In the genomic region with DNA sequence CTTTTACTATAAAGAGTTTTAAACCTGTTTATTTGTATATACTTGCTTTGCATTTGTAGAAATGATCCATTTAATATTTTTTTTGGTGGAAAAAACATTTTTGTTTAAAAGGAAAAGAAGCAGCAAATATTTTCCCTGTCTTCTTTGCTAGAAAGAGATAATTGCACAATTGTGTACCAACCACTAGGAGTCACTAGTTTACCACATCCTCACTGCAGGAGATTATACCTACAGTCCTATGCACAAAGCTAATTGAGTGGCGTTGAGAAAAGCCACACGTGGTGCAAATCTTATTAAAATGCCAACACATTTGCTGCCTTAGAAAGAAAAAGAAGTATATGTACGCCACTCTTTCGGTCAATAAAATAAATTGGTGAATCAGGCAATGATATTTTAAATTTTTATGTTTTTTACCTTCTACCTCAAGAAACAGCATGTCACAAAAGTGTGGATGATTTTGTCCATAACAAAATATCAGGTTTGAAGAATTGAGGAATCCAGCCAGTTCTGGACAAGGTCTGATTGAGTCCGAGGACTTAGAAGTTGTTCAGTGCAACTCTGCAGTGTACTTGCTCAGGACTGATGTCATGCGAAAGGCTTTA, we compare ENCODE assay signal across 8 cellular contexts.
A peak's percentile ranks its signal among the peaks of the same experiment; 100 is the strongest.
DNase-seq lines count a peak whose midpoint lies in the region; FAIRE-seq and TF ChIP-seq lines count a peak whose summit lies in the region.

No MANE protein-coding gene starts in this region.

- peak; percentile 90 for TF ChIP-seq CTCF in LNCAP (IDR thresholded peaks at IDR 0.05)
- TF ChIP-seq CTCF in VCaP (conservative IDR thresholded peaks at IDR 0.05) = peak; percentile 96
- TF ChIP-seq CTCF in keratinocyte (optimal IDR thresholded peaks at IDR 0.05 in 1 of 3, IDR thresholded peaks at IDR 0.05 in 1 of 3, conservative IDR thresholded peaks at IDR 0.05 in 1 of 3; ENCODE audit: extremely low read depth in 1 of 3, insufficient read depth in 2 of 3, low read length in 3 of 3) = peak; percentile 33 to 57 (median 50)

- H3K27me3 ChIP-seq in GM23248 (replicated peaks; ENCODE audit: insufficient read depth) (no peaks in the 10 kb centered on the region), keratinocyte (ENCODE audit: control insufficient read depth, extremely low read depth, insufficient read depth, low read length) (no peaks in the 10 kb centered on the region)

- no peak overlapping the region for H3K9ac ChIP-seq in GM23248
- H3K9ac ChIP-seq in keratinocyte (ENCODE audit: control insufficient read depth, extremely low read depth, insufficient read depth, low read length) = no peak overlapping the region

- H3K9me2 ChIP-seq in GM23248 (ENCODE audit: insufficient read depth) = no peaks in the 10 kb centered on the region

- H3K27ac ChIP-seq in GM23248 (no peak overlapping the region), VCaP (no peak overlapping the region), keratinocyte (ENCODE audit: control insufficient read depth, insufficient read depth, low read length) (no peak overlapping the region)

- no peaks in the 10 kb centered on the region for H3F3A ChIP-seq in GM23248 (ENCODE audit: insufficient read depth)

- H3K9me3 ChIP-seq in GM23248 (ENCODE audit: low read depth) (no peaks in the 10 kb centered on the region), keratinocyte (ENCODE audit: control insufficient read depth, low read depth, low read length) (no peaks in the 10 kb centered on the region)

- H3K36me3 ChIP-seq in GM23248 (ENCODE audit: low read depth) (no peaks in the 10 kb centered on the region), keratinocyte (ENCODE audit: control insufficient read depth in 2 of 2, extremely low read depth in 1 of 2, insufficient read depth in 2 of 2, low read length in 2 of 2) (no peaks in the 10 kb centered on the region)

- H2AFZ ChIP-seq in GM23248 (no peak overlapping the region), keratinocyte (ENCODE audit: control insufficient read depth, low read length) (no peak overlapping the region)

- H3K79me2 ChIP-seq in GM23248 (ENCODE audit: insufficient read depth) (no peaks in the 10 kb centered on the region), keratinocyte (ENCODE audit: control insufficient read depth, insufficient read depth, low read length) (no peaks in the 10 kb centered on the region)

- WGBS in GM23248 (ENCODE audit: low coverage in 1 of 2, low lambda C conversion rate in 2 of 2, missing lambda C conversion rate in 2 of 2), 2 experiments = 16 to 20% methylated on average over 6 of the region's 6 CpGs

- H3K4me2 ChIP-seq in GM23248 (ENCODE audit: unreplicated experiment) (no peak overlapping the region), keratinocyte (ENCODE audit: control insufficient read depth, extremely low read depth, insufficient read depth, low read depth, low read length) (no peak overlapping the region)

- H3K4me1 ChIP-seq in GM23248 (ENCODE audit: insufficient read depth) (no peaks in the 10 kb centered on the region), keratinocyte (ENCODE audit: control insufficient read depth, extremely low read depth, insufficient read depth, low read length) (no peaks in the 10 kb centered on the region)

- dilution Hi-C loops in keratinocyte (cut with MboI; ENCODE audit: extremely low pct_ligation_motif_present, low sequenced_read_pairs) = no loop called here

- no peaks in the 10 kb centered on the region for H3K9me1 ChIP-seq in keratinocyte (ENCODE audit: control insufficient read depth, extremely low read depth, insufficient read depth, low read length)

- H3K4me3 ChIP-seq in GM23248 = no peak overlapping the region
- no peak overlapping the region for H3K4me3 ChIP-seq in keratinocyte (ENCODE audit: control insufficient read depth in 2 of 3, extremely low read depth in 1 of 3, insufficient read depth in 2 of 3, low read depth in 1 of 3, low read length in 3 of 3)

- DNase-seq in NCI-H2196 (lab: John Stamatoyannopoulos, UW; ENCODE audit: unreplicated experiment) = peak; percentile 4
- DNase-seq in NCI-H2196 treated with DMSO at 0.1 percent for 48 hours (lab: John Stamatoyannopoulos, UW; ENCODE audit: unreplicated experiment) = no peak
- peak; percentile 59 for DNase-seq in GM23248
- DNase-seq in keratinocyte (ENCODE audit: low read depth, low spot score) = no peak
- no peak for DNase-seq in occipital lobe (lab: John Stamatoyannopoulos, UW)
- DNase-seq in foreskin melanocyte = no peak

- in situ Hi-C loops in GM23248 (cut with MboI) = no loop called here

- no peaks in the 10 kb centered on the region for H4K20me1 ChIP-seq in GM23248 (ENCODE audit: insufficient read depth)
- no peaks in the 10 kb centered on the region for H4K20me1 ChIP-seq in keratinocyte (ENCODE audit: control insufficient read depth, extremely low read depth, insufficient read depth, low read length)

- no peak for FAIRE-seq in keratinocyte (lab: Jason Lieb, UNC)

Comparison
In these comparisons a context has a peak if more than half of its experiments do, and no peak if none do; other contexts are left out.
1. DNase-seq: peak in NCI-H2196 (single experiment) and GM23248 (single experiment); none in NCI-H2196 treated with DMSO at 0.1 percent for 48 hours (single experiment), keratinocyte (single experiment), occipital lobe (single experiment) and foreskin melanocyte (single experiment).
2. Peak in every context shown above with its lines, with median percentiles within 50 percentile points of each other: CTCF ChIP-seq.